Comparison of ENCODE assay signal across 8 cellular contexts in the genomic region with DNA sequence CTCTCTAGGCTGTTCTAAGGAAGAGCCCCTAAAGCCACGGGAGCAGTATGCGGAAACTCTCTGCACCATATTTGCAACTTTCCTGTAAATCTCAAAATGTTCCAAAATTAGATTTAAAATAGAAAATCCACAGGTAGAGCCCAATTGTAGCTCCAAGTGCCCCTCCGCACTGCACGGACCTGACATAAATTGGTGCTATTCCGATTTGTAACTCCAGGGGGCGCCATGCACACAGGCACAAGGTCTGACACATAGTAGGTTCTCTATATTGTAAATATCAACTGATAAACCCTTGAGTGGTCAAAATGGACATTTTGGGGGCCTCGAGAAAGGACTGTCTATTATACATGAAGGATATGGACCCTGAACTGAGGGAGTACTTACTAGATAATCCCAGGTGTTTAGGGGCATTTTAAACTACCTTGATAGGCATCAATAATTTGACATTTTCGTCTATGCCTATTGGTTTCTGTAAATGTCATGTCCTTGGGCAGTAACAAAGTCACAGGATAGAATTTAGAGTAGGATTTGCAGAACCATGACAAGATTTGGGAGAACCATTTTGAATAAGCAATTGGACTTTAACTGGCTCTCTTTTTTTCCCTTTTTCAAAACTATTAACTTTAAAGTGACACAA. TPM values are rescaled to one million over a fixed set of nuclear protein-coding genes. Genes with fewer than 3 reads are reported as not detected.
DNase-seq lines count a peak whose midpoint lies in the region; ATAC-seq, FAIRE-seq and TF ChIP-seq lines count a peak whose summit lies in the region.

No MANE protein-coding gene starts in this region.

- in situ Hi-C loops in ACHN (cut with HindIII; ENCODE audit: low pct_ligation_motif_present, low pct_unique_long_range_greater_than_20kb, low sequenced_read_pairs), result no loop called here

- ATAC-seq in body of pancreas, result no peak
- ATAC-seq in HG02884 (IDR thresholded peaks at IDR 0.05; ENCODE audit: unreplicated experiment), result no peak

- H3K9me3 ChIP-seq in body of pancreas, result no peaks in the 10 kb centered on the region

- no peak overlapping the region for H3K27ac ChIP-seq in body of pancreas

- H3K36me3 ChIP-seq in body of pancreas (replicated peaks in 1 of 2; ENCODE audit: insufficient read depth in 1 of 2, low read depth in 2 of 2), result no peaks in the 10 kb centered on the region

- H3K4me3 ChIP-seq in body of pancreas, result no peak overlapping the region

- WGBS in body of pancreas, 2 donors, result 3 to 4% methylated on average over 8 of the region's 8 CpGs

- peak; percentile 24 for DNase-seq in ACHN
- DNase-seq in GM18507 (ENCODE audit: extremely low spot score, insufficient read length, low read depth), result no peak
- peak; percentile 5 for DNase-seq in T-helper 22 cell (ENCODE audit: low read depth)
- DNase-seq in body of pancreas, result peak in 3 of 4 donors; percentile 18 to 41 (median 39)
- DNase-seq in medulla oblongata (ENCODE audit: extremely low spot score), result peak; percentile 40
- DNase-seq in stimulated activated CD8-positive, alpha-beta memory T cell treated with anti-CD3 and anti-CD28 coated beads, Interleukin-7, amount 100 ng/mL, for 1 hour (ENCODE audit: low read depth in 2 of 2), result peak; percentile 8 to 19
- DNase-seq in T1000 (lab: John Stamatoyannopoulos, UW), result no peak

- FAIRE-seq in GM18507 (lab: Jason Lieb, UNC), result peak; percentile 66

- TF ChIP-seq POLR2A in body of pancreas (IDR thresholded peaks at IDR 0.05), result no peak

- peaks cover 0 to 9% of the 10 kb centered on the region in 2 donors for H3K27me3 ChIP-seq in body of pancreas

- intact Hi-C loops in body of pancreas (cut with DNase I), result loop anchor here (10.0 kb wide), 1 partner anchor 572 kb away; a partner anchor contains a TSS

- H3K4me1 ChIP-seq in body of pancreas, result no peaks in the 10 kb centered on the region

- peak; percentile 39 to 70 (median 61) for TF ChIP-seq CTCF in body of pancreas (IDR thresholded peaks at IDR 0.05)

RNA-seq across cellular contexts. Expression of a gene that starts 36.6 kb away (rescaled TPM):
- total RNA-seq in body of pancreas, result not detected

Comparison
In these comparisons a context has a peak if more than half of its experiments do, and no peak if none do; other contexts are left out.
1. DNase-seq: peak in ACHN (single experiment), T-helper 22 cell (single experiment), body of pancreas (3 of 4), medulla oblongata (single experiment) and stimulated activated CD8-positive, alpha-beta memory T cell treated with anti-CD3 and anti-CD28 coated beads, Interleukin-7, amount 100 ng/mL, for 1 hour (2 of 2); none in GM18507 (single experiment) and T1000 (single experiment).